ENCODE assay signal across 2 cellular contexts in the genomic region with DNA sequence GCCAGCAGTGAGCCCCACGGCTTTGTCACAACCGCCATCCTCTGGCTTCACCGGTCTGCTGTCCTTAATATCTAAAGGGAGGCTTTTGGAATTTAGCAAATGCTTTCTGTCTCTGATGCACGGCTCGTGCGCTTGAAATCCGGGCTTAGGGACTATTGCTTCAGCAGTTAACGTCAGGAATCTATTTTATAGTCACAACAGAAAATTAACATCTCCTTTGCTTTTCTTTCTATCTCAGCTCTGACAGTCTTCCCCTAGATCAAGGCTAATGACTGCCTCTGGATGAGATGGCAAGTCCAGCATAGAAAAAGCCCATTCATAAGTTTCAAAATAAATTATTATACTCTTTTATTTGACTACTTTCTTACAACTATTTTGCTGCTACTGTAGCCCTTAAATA.
TF ChIP-seq lines count a peak whose summit lies in the region.

No MANE protein-coding gene starts in this region.

TF ChIP-seq in GM23338, 12 proteins besides CTCF, POLR2A, EP300 and RAD21:
- no peak for TF ChIP-seq ZNF114 (CRISPR knock-in tag; IDR thresholded peaks at IDR 0.05)
- no peak for TF ChIP-seq EZH2phosphoT487 (IDR thresholded peaks at IDR 0.05; ENCODE audit: unreplicated experiment)
- no peak for TF ChIP-seq NANOG (IDR thresholded peaks at IDR 0.05; ENCODE audit: borderline replicate concordance)
- no peak for TF ChIP-seq CREB1 (CRISPR knock-in tag; IDR thresholded peaks at IDR 0.05; ENCODE audit: low read depth)
- no peak for TF ChIP-seq POLR2AphosphoS5 (IDR thresholded peaks at IDR 0.05; ENCODE audit: low read depth)
- TF ChIP-seq STAT1 (IDR thresholded peaks at IDR 0.05; ENCODE audit: unreplicated experiment): no peak
- TF ChIP-seq, protein P1, sequence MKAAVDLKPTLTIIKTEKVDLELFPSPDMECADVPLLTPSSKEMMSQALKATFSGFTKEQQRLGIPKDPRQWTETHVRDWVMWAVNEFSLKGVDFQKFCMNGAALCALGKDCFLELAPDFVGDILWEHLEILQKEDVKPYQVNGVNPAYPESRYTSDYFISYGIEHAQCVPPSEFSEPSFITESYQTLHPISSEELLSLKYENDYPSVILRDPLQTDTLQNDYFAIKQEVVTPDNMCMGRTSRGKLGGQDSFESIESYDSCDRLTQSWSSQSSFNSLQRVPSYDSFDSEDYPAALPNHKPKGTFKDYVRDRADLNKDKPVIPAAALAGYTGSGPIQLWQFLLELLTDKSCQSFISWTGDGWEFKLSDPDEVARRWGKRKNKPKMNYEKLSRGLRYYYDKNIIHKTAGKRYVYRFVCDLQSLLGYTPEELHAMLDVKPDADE (IDR thresholded peaks at IDR 0.05): no peak

TF ChIP-seq in neural cell, 6 proteins besides CTCF, POLR2A, EP300 and RAD21:
- TF ChIP-seq TAF1 (IDR thresholded peaks at IDR 0.05; ENCODE audit: low read depth) (no peak), POLR2AphosphoS5 (IDR thresholded peaks at IDR 0.05) (peak; percentile 52)
